ENCODE assay signal across 8 cellular contexts in genomic region chr12:82666830-82667229, GRCh38.
"Had no signal": no experiment of that assay in that cellular context is flagged by ENCODE, and none has a peak within 500 bp of the region (broad histone marks: within the 10 kb centered on the region; RNA-seq: fewer than 3 reads in every experiment).

No MANE protein-coding gene starts in this region.

- H3K9me3 ChIP-seq: HAP-1 had no signal

- H3K4me3 ChIP-seq: GM23248, HAP-1, K562 had no signal

- H3K27ac ChIP-seq: GM23248 had no signal

- H3K9ac ChIP-seq: GM23248 had no signal

- ATAC-seq: HCT116, K562 had no signal

- H3K27ac Mint-ChIP-seq: HFFc6 had no signal

- H3K4me3 Mint-ChIP-seq: HFFc6 had no signal

- H2AFZ ChIP-seq: GM23248 had no signal

- H3K36me3 ChIP-seq: HAP-1 had no signal

- DNase-seq: GM23248, GOT3, H7, HFFc6, IMR-90 had no signal
